In genomic region chr4:16967722-16968121, GRCh38 we compare ENCODE assay signal across 13 cellular contexts.
DNase-seq lines count a peak whose midpoint lies in the region; ATAC-seq and TF ChIP-seq lines count a peak whose summit lies in the region.
"Had no signal": no experiment of that assay in that cellular context is flagged by ENCODE, and none has a peak within 500 bp of the region (broad histone marks: within the 10 kb centered on the region; RNA-seq: fewer than 3 reads in every experiment).

No MANE protein-coding gene starts in this region.

- TF ChIP-seq CTCF in WTC11 (IDR thresholded peaks at IDR 0.05) (no peak), foreskin fibroblast (IDR thresholded peaks at IDR 0.05; ENCODE audit: low read depth, low read length) (no peak), neural progenitor cell (IDR thresholded peaks at IDR 0.05) (no peak), tibial artery (IDR thresholded peaks at IDR 0.05) (no peak)

- H3K27me3 Mint-ChIP-seq in WTC11 (ENCODE audit: low read depth): no peaks in the 10 kb centered on the region
- no peaks in the 10 kb centered on the region for H3K27me3 Mint-ChIP-seq in neural progenitor cell (ENCODE audit: insufficient read depth, low read depth)
- no peaks in the 10 kb centered on the region for H3K27me3 Mint-ChIP-seq in activated CD4-positive, alpha-beta memory T cell treated with anti-CD3 and anti-CD28 coated beads, Interleukin-2, amount 10 ng/mL, durations not matched to agents 7 days and 5 days

- H2AFZ ChIP-seq in neural progenitor cell (replicated peaks): peak overlapping the region; percentile 2

- no peak overlapping the region for H3K9ac ChIP-seq in neural progenitor cell

- peaks cover 27% of the 10 kb centered on the region for H3K4me1 Mint-ChIP-seq in WTC11
- H3K4me1 Mint-ChIP-seq in neural progenitor cell: no peaks in the 10 kb centered on the region
- no peaks in the 10 kb centered on the region for H3K4me1 Mint-ChIP-seq in activated CD4-positive, alpha-beta memory T cell treated with anti-CD3 and anti-CD28 coated beads, Interleukin-2, amount 10 ng/mL, durations not matched to agents 7 days and 5 days
- H3K4me1 Mint-ChIP-seq: activated CD4-positive, alpha-beta T cell treated with anti-CD3 and anti-CD28 coated beads, Interleukin-2, amount 10 ng/mL, durations not matched to agents 7 days and 5 days had no signal

- H3K27me3 ChIP-seq in neural progenitor cell: no peaks in the 10 kb centered on the region
- H3K27me3 ChIP-seq in tibial artery: no peaks in the 10 kb centered on the region

- no peaks in the 10 kb centered on the region for H4K20me1 ChIP-seq in neural progenitor cell (ENCODE audit: low read depth)

- no peak overlapping the region for H3K4me2 ChIP-seq in neural progenitor cell

- H3K4me3 Mint-ChIP-seq in WTC11 (no peak overlapping the region), neural progenitor cell (no peak overlapping the region)
- no peak overlapping the region for H3K4me3 Mint-ChIP-seq in activated CD4-positive, alpha-beta memory T cell treated with anti-CD3 and anti-CD28 coated beads, Interleukin-2, amount 10 ng/mL, durations not matched to agents 7 days and 5 days
- H3K4me3 Mint-ChIP-seq: activated CD4-positive, alpha-beta T cell treated with anti-CD3 and anti-CD28 coated beads, Interleukin-2, amount 10 ng/mL, durations not matched to agents 7 days and 5 days had no signal

- POLR2A ChIA-PET in WTC11 (lab: Charles Lee): no interaction called here
- POLR2A ChIA-PET in activated CD4-positive, alpha-beta memory T cell treated with anti-CD3 and anti-CD28 coated beads, Interleukin-2, amount 10 ng/mL, durations not matched to agents 7 days and 5 days (lab: Charles Lee): no interaction called here

- intact Hi-C loops in tibial artery (cut with DNase I; ENCODE audit: low total_unique reads): no loop called here

- no peak for ATAC-seq in WTC11
- ATAC-seq: K562 had no signal

- H3K79me2 ChIP-seq in neural progenitor cell (ENCODE audit: low read depth): no peaks in the 10 kb centered on the region

- H3F3A ChIP-seq in neural progenitor cell (ENCODE audit: low read depth): no peaks in the 10 kb centered on the region

- CTCF ChIA-PET in WTC11 (lab: Charles Lee): no interaction called here
- CTCF ChIA-PET in activated CD4-positive, alpha-beta memory T cell treated with anti-CD3 and anti-CD28 coated beads, Interleukin-2, amount 10 ng/mL, durations not matched to agents 7 days and 5 days (lab: Charles Lee): no interaction called here

- H3K9me3 ChIP-seq in neural progenitor cell (ENCODE audit: low read depth) (no peaks in the 10 kb centered on the region), tibial artery (no peaks in the 10 kb centered on the region)
- H3K9me3 ChIP-seq: Caco-2 had no signal

- H3K4me1 ChIP-seq in neural progenitor cell: no peaks in the 10 kb centered on the region
- peaks cover 0 to 15% (median 9%) of the 10 kb centered on the region in 4 donors for H3K4me1 ChIP-seq in tibial artery
- H3K4me1 ChIP-seq: Caco-2 had no signal

- 0 out of 2 replicates have a peak overlapping the region, but pooled peaks have one; percentile 43 for H3K27ac Mint-ChIP-seq in WTC11
- no peak overlapping the region for H3K27ac Mint-ChIP-seq in neural progenitor cell
- no peak overlapping the region for H3K27ac Mint-ChIP-seq in activated CD4-positive, alpha-beta memory T cell treated with anti-CD3 and anti-CD28 coated beads, Interleukin-2, amount 10 ng/mL, durations not matched to agents 7 days and 5 days
- H3K27ac Mint-ChIP-seq: activated CD4-positive, alpha-beta T cell treated with anti-CD3 and anti-CD28 coated beads, Interleukin-2, amount 10 ng/mL, durations not matched to agents 7 days and 5 days had no signal

- H3K36me3 ChIP-seq in neural progenitor cell: no peaks in the 10 kb centered on the region
- H3K36me3 ChIP-seq in tibial artery: no peaks in the 10 kb centered on the region

- H3K4me3 ChIP-seq in foreskin fibroblast (ENCODE audit: low read depth in 1 of 2, low read length in 2 of 2): no peak overlapping the region
- H3K4me3 ChIP-seq in neural progenitor cell: no peak overlapping the region
- no peak overlapping the region for H3K4me3 ChIP-seq in tibial artery
- H3K4me3 ChIP-seq: K562 had no signal

- H3K9me3 Mint-ChIP-seq in WTC11 (peaks cover 36% of the 10 kb centered on the region), neural progenitor cell (no peaks in the 10 kb centered on the region)
- peaks cover 2% of the 10 kb centered on the region for H3K9me3 Mint-ChIP-seq in activated CD4-positive, alpha-beta memory T cell treated with anti-CD3 and anti-CD28 coated beads, Interleukin-2, amount 10 ng/mL, durations not matched to agents 7 days and 5 days
- H3K9me3 Mint-ChIP-seq: activated CD4-positive, alpha-beta T cell treated with anti-CD3 and anti-CD28 coated beads, Interleukin-2, amount 10 ng/mL, durations not matched to agents 7 days and 5 days had no signal

- DNase-seq in WTC11 (ENCODE audit: low spot score) (no peak), foreskin fibroblast (peak; percentile 9 to 52), neural progenitor cell (ENCODE audit: low spot score) (no peak), tibial artery (peak; percentile 75 to 85), NCI-H2171 treated with DMSO at 0.1 percent for 48 hours (lab: John Stamatoyannopoulos, UW) (no peak), NCI-H774 (lab: John Stamatoyannopoulos, UW) (no peak), D341Med (ENCODE audit: low spot score) (no peak)
- no peak for DNase-seq in activated CD4-positive, alpha-beta memory T cell treated with anti-CD3 and anti-CD28 coated beads, Interleukin-2, amount 10 ng/mL, durations not matched to agents 7 days and 5 days
- DNase-seq: activated CD4-positive, alpha-beta T cell treated with anti-CD3 and anti-CD28 coated beads, Interleukin-2, amount 10 ng/mL, durations not matched to agents 7 days and 5 days; activated effector memory CD4-positive, alpha-beta T cell treated with anti-CD3 and anti-CD28 coated beads, Interleukin-2, amount 50 U/mL, for 16 hours; Caco-2; NCI-H2029 had no signal

- H3K27ac ChIP-seq in neural progenitor cell (no peak overlapping the region), tibial artery (peak overlapping the region; percentile 22 to 41)

- H3K36me3 Mint-ChIP-seq in WTC11 (peaks cover 11% of the 10 kb centered on the region), neural progenitor cell (no peaks in the 10 kb centered on the region)
- no peaks in the 10 kb centered on the region for H3K36me3 Mint-ChIP-seq in activated CD4-positive, alpha-beta memory T cell treated with anti-CD3 and anti-CD28 coated beads, Interleukin-2, amount 10 ng/mL, durations not matched to agents 7 days and 5 days (ENCODE audit: low read depth)

TF ChIP-seq in WTC11, 78 proteins besides CTCF, POLR2A, EP300 and RAD21 (continues in another document):
- TF ChIP-seq ZNF396 (CRISPR knock-in tag; IDR thresholded peaks at IDR 0.05; ENCODE audit: borderline replicate concordance) (no peak), ZNF532 (CRISPR knock-in tag; IDR thresholded peaks at IDR 0.05; ENCODE audit: borderline replicate concordance) (no peak), TP53 (CRISPR knock-in tag; IDR thresholded peaks at IDR 0.05) (no peak), AR (CRISPR knock-in tag; IDR thresholded peaks at IDR 0.05) (no peak), ATF1 (CRISPR knock-in tag; IDR thresholded peaks at IDR 0.05) (no peak), MYBL2 (CRISPR knock-in tag; IDR thresholded peaks at IDR 0.05) (no peak)

Comparison
In these comparisons a context has a peak if more than half of its experiments do, and no peak if none do; other contexts are left out.
1. DNase-seq: peak in foreskin fibroblast (2 of 2) and tibial artery (2 of 2); none in WTC11 (single experiment), neural progenitor cell (single experiment), activated CD4-positive, alpha-beta memory T cell treated with anti-CD3 and anti-CD28 coated beads, Interleukin-2, amount 10 ng/mL, durations not matched to agents 7 days and 5 days (single experiment), NCI-H2171 treated with DMSO at 0.1 percent for 48 hours (single experiment), NCI-H774 (single experiment) and D341Med (single experiment).